33 cellular contexts compared by ENCODE assay signal in the genomic region with DNA sequence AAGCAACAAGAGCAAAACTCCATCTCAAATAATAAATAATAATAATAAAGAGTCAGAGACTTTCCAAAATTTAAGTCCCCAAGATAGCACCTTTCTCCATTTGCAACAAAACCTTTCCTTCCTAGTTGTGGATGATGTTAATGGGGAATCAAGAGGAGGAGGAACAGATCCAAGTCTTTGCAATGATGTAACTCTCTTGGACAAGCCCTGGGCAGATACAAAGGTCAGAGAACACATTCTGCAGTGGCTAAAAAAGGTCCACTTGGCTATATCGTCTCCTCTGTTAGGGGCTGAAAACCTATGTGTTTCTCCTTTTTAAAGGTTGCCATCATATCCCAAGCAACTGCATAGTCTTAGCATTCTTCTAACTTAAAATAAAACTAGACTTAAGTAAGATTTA.
A peak's percentile ranks its signal among the peaks of the same experiment; 100 is the strongest.
DNase-seq lines count a peak whose midpoint lies in the region; ATAC-seq, FAIRE-seq and TF ChIP-seq lines count a peak whose summit lies in the region.
"Had no signal": no experiment of that assay in that cellular context is flagged by ENCODE, and none has a peak within 500 bp of the region (broad histone marks: within the 10 kb centered on the region; RNA-seq: fewer than 3 reads in every experiment).

No MANE protein-coding gene starts in this region.

- H3K36me3 ChIP-seq in liver (ENCODE audit: control insufficient read depth in 4 of 4, insufficient read depth in 3 of 4, low read depth in 1 of 4, low read length in 3 of 4) (no peaks in the 10 kb centered on the region), HepG2 (replicated peaks in 1 of 2; ENCODE audit: control insufficient read depth in 1 of 2, insufficient read depth in 2 of 2, low read length in 2 of 2) (no peaks in the 10 kb centered on the region), right lobe of liver (no peaks in the 10 kb centered on the region)
- H3K36me3 ChIP-seq: BE2C; BLaER1; BLaER1 treated with 17β-estradiol and CSF1 and Interleukin-3, amounts not matched to agents 10 nM and 100 nM had no signal

- POLR2A ChIA-PET in HepG2 (lab: Yijun Ruan, JAX): no interaction called here

- CTCF ChIA-PET in HepG2 (lab: Yijun Ruan, JAX; ENCODE audit: low intra/inter-chr PET ratio, low total read pairs): no interaction called here

- TF ChIP-seq EP300 in HepG2 (IDR thresholded peaks at IDR 0.05; ENCODE audit: low read depth in 2 of 2, low read length in 2 of 2) (no peak), HepG2 (CRISPR knock-in tag; IDR thresholded peaks at IDR 0.05; ENCODE audit: borderline replicate concordance) (no peak)

- no peak for DNase-seq in HepG2 (ENCODE audit: low spot score)
- DNase-seq in left lobe of liver (ENCODE audit: low spot score): no peak
- no peak for DNase-seq in right lobe of liver
- no peak for DNase-seq in kidney tubule cell (ENCODE audit: low spot score)
- DNase-seq: 8988T; ACHN; AML-193; BE2C; C1 segment of cervical spinal cord; Caco-2; Calu3; CD4-positive, alpha-beta memory T cell; CD4-positive, alpha-beta T cell; CD4-positive, CD25-positive, alpha-beta regulatory T cell; CD8-positive, alpha-beta memory T cell; CD8-positive, alpha-beta T cell; COR-L47; DMS 273 treated with DMSO at 0.1 percent for 48 hours; DMS153; DMS53; DMS79; DMS79 treated with DMSO at 0.1 percent for 48 hours; DND-41; EL had no signal

- TF ChIP-seq CTCF in liver (IDR thresholded peaks at IDR 0.05; ENCODE audit: low read depth, low read length, missing input control): no peak
- TF ChIP-seq CTCF in HepG2 (CRISPR knock-in tag; IDR thresholded peaks at IDR 0.05): no peak
- no peak for TF ChIP-seq CTCF in right lobe of liver (IDR thresholded peaks at IDR 0.05)

- H3K79me2 ChIP-seq in HepG2 (ENCODE audit: insufficient read depth, low read length): no peaks in the 10 kb centered on the region

- H3K27ac ChIP-seq in liver (ENCODE audit: low read depth in 1 of 2, low read length in 2 of 2): no peak overlapping the region
- H3K27ac ChIP-seq in HepG2 (ENCODE audit: extremely low read length, insufficient read depth, low read length): no peak overlapping the region
- H3K27ac ChIP-seq in right lobe of liver: no peak overlapping the region
- H3K27ac ChIP-seq: 22Rv1; A549; BLaER1; BLaER1 treated with 17β-estradiol and CSF1 and Interleukin-3, amounts not matched to agents 10 nM and 100 nM; C4-2B had no signal

- H3K9me3 ChIP-seq in liver (ENCODE audit: control insufficient read depth in 4 of 4, low read length in 3 of 4) (no peaks in the 10 kb centered on the region), HepG2 (ENCODE audit: low read length) (no peaks in the 10 kb centered on the region), right lobe of liver (no peaks in the 10 kb centered on the region)
- H3K9me3 ChIP-seq: A549; BE2C; BLaER1; BLaER1 treated with 17β-estradiol and CSF1 and Interleukin-3, amounts not matched to agents 10 nM and 100 nM; Caco-2 had no signal

- no peak overlapping the region for H3K9ac ChIP-seq in liver (ENCODE audit: low read depth in 1 of 2, low read length in 2 of 2)
- H3K9ac ChIP-seq in HepG2 (ENCODE audit: insufficient read depth, low read depth, low read length): no peak overlapping the region
- H3K9ac ChIP-seq: BLaER1; BLaER1 treated with 17β-estradiol and CSF1 and Interleukin-3, amounts not matched to agents 10 nM and 100 nM had no signal

- 29% methylated on average over 1 of the region's 1 CpG for WGBS in liver
- 0% methylated on average over 1 of the region's 1 CpG for WGBS in HepG2 (ENCODE audit: low lambda C conversion rate)
- 20% methylated on average over 1 of the region's 1 CpG for WGBS in right lobe of liver (ENCODE audit: insufficient coverage, low coverage, low lambda C conversion rate, missing lambda C conversion rate)

- intact Hi-C loops in HepG2 (cut with micrococcal nuclease; ENCODE audit: unreplicated experiment): no loop called here
- intact Hi-C loops in right lobe of liver (cut with DNase I): no loop called here

- BruUV-seq in HepG2 (replicated peaks; lab: Mats Ljungman, UMichigan): no TSS peak

- TF ChIP-seq RAD21 in liver (IDR thresholded peaks at IDR 0.05) (no peak), HepG2 (CRISPR knock-in tag; IDR thresholded peaks at IDR 0.05) (no peak)

- H4K20me1 ChIP-seq in HepG2 (ENCODE audit: insufficient read depth, low read length): no peaks in the 10 kb centered on the region
- H4K20me1 ChIP-seq: BLaER1; BLaER1 treated with 17β-estradiol and CSF1 and Interleukin-3, amounts not matched to agents 10 nM and 100 nM had no signal

- FAIRE-seq in HepG2 (lab: Jason Lieb, UNC): no peak
- FAIRE-seq: A204.1, A549, D721Med had no signal

- no peak overlapping the region for H3K4me3 ChIP-seq in liver (ENCODE audit: low read depth in 1 of 3, low read length in 3 of 3)
- no peak overlapping the region for H3K4me3 ChIP-seq in HepG2 (replicated peaks in 1 of 3; ENCODE audit: insufficient read depth in 1 of 3, low read depth in 2 of 3, low read length in 3 of 3)
- H3K4me3 ChIP-seq in right lobe of liver: no peak overlapping the region
- H3K4me3 ChIP-seq: A549; BLaER1; BLaER1 treated with 17β-estradiol and CSF1 and Interleukin-3, amounts not matched to agents 10 nM and 100 nM had no signal

- no peaks in the 10 kb centered on the region for H3K4me1 ChIP-seq in liver (ENCODE audit: control insufficient read depth in 4 of 4, insufficient read depth in 4 of 4, low read length in 3 of 4)
- no peaks in the 10 kb centered on the region for H3K4me1 ChIP-seq in HepG2 (ENCODE audit: insufficient read depth, low read length)
- no peaks in the 10 kb centered on the region for H3K4me1 ChIP-seq in right lobe of liver
- H3K4me1 ChIP-seq: A549, BE2C, BLaER1, Caco-2 had no signal

- no peak overlapping the region for H2AFZ ChIP-seq in HepG2 (ENCODE audit: low read length)

- H3K27me3 ChIP-seq in liver (ENCODE audit: control insufficient read depth in 4 of 4, insufficient read depth in 4 of 4, low read length in 3 of 4) (no peaks in the 10 kb centered on the region), HepG2 (ENCODE audit: control insufficient read depth in 1 of 2, insufficient read depth in 2 of 2, low read length in 2 of 2) (no peaks in the 10 kb centered on the region), right lobe of liver (no peaks in the 10 kb centered on the region)
- H3K27me3 ChIP-seq: BE2C; BLaER1; BLaER1 treated with 17β-estradiol and CSF1 and Interleukin-3, amounts not matched to agents 10 nM and 100 nM had no signal

- in situ Hi-C loops in HepG2 (cut with HindIII; ENCODE audit: extremely low pct_ligation_motif_present, low pct_unique_long_range_greater_than_20kb): no loop called here

- H3K4me2 ChIP-seq in HepG2 (ENCODE audit: low read depth, low read length): no peak overlapping the region
- H3K4me2 ChIP-seq: A549; BLaER1; BLaER1 treated with 17β-estradiol and CSF1 and Interleukin-3, amounts not matched to agents 10 nM and 100 nM had no signal

- TF ChIP-seq POLR2A in HepG2 (IDR thresholded peaks at IDR 0.05; ENCODE audit: insufficient read depth in 1 of 2, low read depth in 2 of 2, low read length in 2 of 2) (no peak), right lobe of liver (IDR thresholded peaks at IDR 0.05) (no peak)

- ATAC-seq in HepG2 (no peak), left lobe of liver (peak; percentile 84), right lobe of liver (peak in 3 of 4 donors; percentile 45 to 89 (median 53)), GM18873 (IDR thresholded peaks at IDR 0.05; ENCODE audit: low FRiP score, unreplicated experiment) (no peak)
- ATAC-seq: A549; CD8-positive, alpha-beta T cell had no signal

TF ChIP-seq in liver, 16 proteins besides CTCF, POLR2A, EP300 and RAD21:
- TF ChIP-seq, protein P1, sequence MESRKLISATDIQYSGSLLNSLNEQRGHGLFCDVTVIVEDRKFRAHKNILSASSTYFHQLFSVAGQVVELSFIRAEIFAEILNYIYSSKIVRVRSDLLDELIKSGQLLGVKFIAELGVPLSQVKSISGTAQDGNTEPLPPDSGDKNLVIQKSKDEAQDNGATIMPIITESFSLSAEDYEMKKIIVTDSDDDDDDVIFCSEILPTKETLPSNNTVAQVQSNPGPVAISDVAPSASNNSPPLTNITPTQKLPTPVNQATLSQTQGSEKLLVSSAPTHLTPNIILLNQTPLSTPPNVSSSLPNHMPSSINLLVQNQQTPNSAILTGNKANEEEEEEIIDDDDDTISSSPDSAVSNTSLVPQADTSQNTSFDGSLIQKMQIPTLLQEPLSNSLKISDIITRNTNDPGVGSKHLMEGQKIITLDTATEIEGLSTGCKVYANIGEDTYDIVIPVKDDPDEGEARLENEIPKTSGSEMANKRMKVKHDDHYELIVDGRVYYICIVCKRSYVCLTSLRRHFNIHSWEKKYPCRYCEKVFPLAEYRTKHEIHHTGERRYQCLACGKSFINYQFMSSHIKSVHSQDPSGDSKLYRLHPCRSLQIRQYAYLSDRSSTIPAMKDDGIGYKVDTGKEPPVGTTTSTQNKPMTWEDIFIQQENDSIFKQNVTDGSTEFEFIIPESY (IDR thresholded peaks at IDR 0.05): no peak
- peak; percentile 36 to 46 for TF ChIP-seq HNF4A (conservative IDR thresholded peaks at IDR 0.05)

TF ChIP-seq in HepG2, 621 proteins besides CTCF, POLR2A, EP300 and RAD21 (continues in another document):
- TF ChIP-seq ZNF7 (CRISPR knock-in tag; IDR thresholded peaks at IDR 0.05) (no peak), ZNF607 (CRISPR knock-in tag; IDR thresholded peaks at IDR 0.05; ENCODE audit: borderline replicate concordance) (no peak), ZNF333 (CRISPR knock-in tag; IDR thresholded peaks at IDR 0.05; ENCODE audit: borderline replicate concordance) (no peak), FOSL1 (CRISPR knock-in tag; IDR thresholded peaks at IDR 0.05; ENCODE audit: borderline replicate concordance) (no peak)
- TF ChIP-seq, protein P2, sequence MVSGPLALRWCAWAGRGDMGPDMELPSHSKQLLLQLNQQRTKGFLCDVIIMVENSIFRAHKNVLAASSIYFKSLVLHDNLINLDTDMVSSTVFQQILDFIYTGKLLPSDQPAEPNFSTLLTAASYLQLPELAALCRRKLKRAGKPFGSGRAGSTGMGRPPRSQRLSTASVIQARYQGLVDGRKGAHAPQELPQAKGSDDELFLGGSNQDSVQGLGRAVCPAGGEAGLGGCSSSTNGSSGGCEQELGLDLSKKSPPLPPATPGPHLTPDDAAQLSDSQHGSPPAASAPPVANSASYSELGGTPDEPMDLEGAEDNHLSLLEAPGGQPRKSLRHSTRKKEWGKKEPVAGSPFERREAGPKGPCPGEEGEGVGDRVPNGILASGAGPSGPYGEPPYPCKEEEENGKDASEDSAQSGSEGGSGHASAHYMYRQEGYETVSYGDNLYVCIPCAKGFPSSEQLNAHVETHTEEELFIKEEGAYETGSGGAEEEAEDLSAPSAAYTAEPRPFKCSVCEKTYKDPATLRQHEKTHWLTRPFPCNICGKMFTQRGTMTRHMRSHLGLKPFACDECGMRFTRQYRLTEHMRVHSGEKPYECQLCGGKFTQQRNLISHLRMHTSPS (CRISPR knock-in tag; IDR thresholded peaks at IDR 0.05; ENCODE audit: low read depth): no peak

Comparison
In these comparisons a context has a peak if more than half of its experiments do, and no peak if none do; other contexts are left out.
1. ATAC-seq: peak in left lobe of liver (single experiment) and right lobe of liver (3 of 4); none in HepG2 (single experiment) and GM18873 (single experiment).